Comparison of ENCODE assay signal across 7 cellular contexts in the genomic region with DNA sequence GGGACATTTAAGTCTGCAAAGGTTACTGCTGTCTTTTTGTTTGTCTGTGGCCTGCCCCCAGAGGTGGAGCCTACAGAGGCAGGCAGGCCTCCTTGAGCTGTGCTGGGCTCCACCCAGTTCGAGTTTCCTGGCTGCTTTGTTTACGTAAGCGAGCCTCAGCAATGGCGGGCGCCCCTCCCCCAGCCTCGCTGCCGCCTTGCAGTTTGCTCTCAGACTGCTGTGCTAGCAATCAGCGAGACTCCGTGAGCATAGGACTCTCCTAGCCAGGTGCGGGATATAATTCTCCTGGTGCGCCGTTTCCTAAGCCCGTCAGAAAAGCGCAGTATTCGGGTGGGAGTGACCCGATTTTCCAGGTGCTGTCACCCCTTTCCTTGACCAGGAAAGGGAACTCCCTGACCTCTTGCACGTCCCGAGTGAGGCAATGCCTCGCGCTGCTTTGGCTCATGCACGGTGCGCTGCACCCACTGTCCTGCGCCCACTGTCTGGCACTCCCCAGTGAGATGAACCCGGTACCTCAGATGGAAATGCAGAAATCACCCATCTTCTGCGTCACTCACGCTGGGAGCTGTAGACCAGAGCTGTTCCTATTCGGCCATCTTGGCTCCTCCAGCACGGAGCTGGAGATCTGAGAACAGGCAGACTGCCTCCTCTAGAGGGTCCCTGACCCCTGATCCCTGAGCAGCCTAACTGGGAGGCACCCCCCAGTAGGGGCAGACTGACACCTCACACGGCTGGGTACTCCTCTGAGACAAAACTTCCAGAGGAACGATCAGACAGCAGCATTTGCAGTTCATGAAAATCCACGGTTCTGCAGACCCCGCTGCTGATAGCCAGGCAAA.
DNase-seq lines count a peak whose midpoint lies in the region; ATAC-seq, FAIRE-seq and TF ChIP-seq lines count a peak whose summit lies in the region.
"Not testable (repeated sequence)": the region's sequence is repeated elsewhere in the genome, so short reads cannot be mapped to it uniquely, and the experiment has no call there.

No MANE protein-coding gene starts in this region.

- not testable (repeated sequence) for TF ChIP-seq RAD21 in K562 (CRISPR knock-in tag; conservative IDR thresholded peaks at IDR 0.05 in 1 of 2, IDR thresholded peaks at IDR 0.05 in 1 of 2)

- in situ Hi-C loops in K562 (cut with MboI) = not testable (repeated sequence)

- 1% methylated on average over 30 of the region's 32 CpGs for WGBS in K562 (ENCODE audit: insufficient coverage, low coverage, missing lambda C conversion rate)
- 79% methylated on average over 32 of the region's 32 CpGs for WGBS in right cardiac atrium

- H3K4me2 ChIP-seq in K562 (ENCODE audit: insufficient read depth, low read length) = peak overlapping the region; percentile 60; the same call in 1 of the 2 replicates

- FAIRE-seq in K562 (lab: Jason Lieb, UNC) = not testable (repeated sequence)

- not testable (repeated sequence) for ATAC-seq in K562, right cardiac atrium

- peak overlapping the region; percentile 76; the same call in 1 of the 2 replicates for H2AFZ ChIP-seq in K562 (ENCODE audit: low read depth, low read length)

- not testable (repeated sequence) for H3K9me3 ChIP-seq in K562 (replicated peaks; ENCODE audit: control insufficient read depth, insufficient read depth, low read depth, low read length); right cardiac atrium (ENCODE audit: control insufficient read depth, low read length)

- H3K79me2 ChIP-seq in K562 (ENCODE audit: control insufficient read depth, insufficient read depth, low read length) = not testable (repeated sequence)

- H3K9ac ChIP-seq in K562 (ENCODE audit: insufficient read depth in 1 of 2, low read depth in 2 of 2, low read length in 2 of 2) = peak overlapping the region in 1 of 2 experiments; percentile 59; a peak in 2 of 4 replicates

- TF ChIP-seq CTCF in K562 (IDR thresholded peaks at IDR 0.05 in 2 of 3, conservative IDR thresholded peaks at IDR 0.05 in 1 of 3; ENCODE audit: insufficient read depth in 2 of 3, low read depth in 1 of 3, low read length in 3 of 3) = not testable (repeated sequence)

- not testable (repeated sequence) for TF ChIP-seq POLR2A in K562 (conservative IDR thresholded peaks at IDR 0.05)

- peak overlapping the region; percentile 25; the same call in 1 of the 2 replicates for H3K4me3 ChIP-seq in K562
- H3K4me3 ChIP-seq in right cardiac atrium (ENCODE audit: low read length) = not testable (repeated sequence)

- DNase-seq in H4 (ENCODE audit: low spot score) (peak; percentile 71), NCI-H2029 treated with DMSO at 0.1 percent for 48 hours (lab: John Stamatoyannopoulos, UW) (peak; percentile 18), RPMI8226 (peak; percentile 86), K562 (ENCODE audit: extremely low read depth in 1 of 4, low spot score in 3 of 4) (peak in 1 of 4 experiments; percentile 54), right cardiac atrium (peak in 2 of 3 donors; percentile 24 to 29), kidney tubule cell (ENCODE audit: low spot score) (peak; percentile 12), posterior vena cava (ENCODE audit: low spot score) (peak; percentile 50)

- intact Hi-C loops in K562 (cut with micrococcal nuclease); right cardiac atrium (cut with DNase I); posterior vena cava (cut with DNase I): not testable (repeated sequence)

- H3K36me3 ChIP-seq in K562 (ENCODE audit: control insufficient read depth, insufficient read depth, low read length) = not testable (repeated sequence)

- not testable (repeated sequence) for H4K20me1 ChIP-seq in K562 (replicated peaks; ENCODE audit: control insufficient read depth, insufficient read depth, low read length)

- H3K27me3 ChIP-seq in K562 (ENCODE audit: control insufficient read depth in 2 of 2, insufficient read depth in 2 of 2, low read length in 2 of 2); right cardiac atrium (ENCODE audit: control insufficient read depth, insufficient read depth): not testable (repeated sequence)

- TF ChIP-seq EP300 in K562 (IDR thresholded peaks at IDR 0.05; ENCODE audit: low read length) = not testable (repeated sequence)

- H3K4me1 ChIP-seq in K562 (replicated peaks in 1 of 2; ENCODE audit: control insufficient read depth in 2 of 2, insufficient read depth in 2 of 2, low read length in 2 of 2); right cardiac atrium (ENCODE audit: control insufficient read depth, insufficient read depth, low read length): not testable (repeated sequence)

- CTCF ChIA-PET in K562 (lab: Yijun Ruan, JAX; ENCODE audit: low intra/inter-chr PET ratio) = not testable (repeated sequence)

- not testable (repeated sequence) for BruUV-seq in K562 (replicated peaks; lab: Mats Ljungman, UMichigan)

- H3K9me1 ChIP-seq in K562 (ENCODE audit: control insufficient read depth, insufficient read depth, low read length) = not testable (repeated sequence)

- POLR2A ChIA-PET in K562 (lab: Yijun Ruan, JAX) = not testable (repeated sequence)

- H3K27ac ChIP-seq in K562 (ENCODE audit: extremely low read depth, low read depth, low read length) = peak overlapping the region; percentile 46; the same call in 1 of the 3 replicates
- not testable (repeated sequence) for H3K27ac ChIP-seq in right cardiac atrium (ENCODE audit: low read length)

TF ChIP-seq in K562, 482 proteins besides CTCF, POLR2A, EP300 and RAD21:
- not testable (repeated sequence) for TF ChIP-seq ATF1 (CRISPR knock-in tag; IDR thresholded peaks at IDR 0.05)
- TF ChIP-seq ATF1 (tag; IDR thresholded peaks at IDR 0.05) = peak; percentile 51; the same call in 1 of the 2 replicates
- peak; percentile 27 for TF ChIP-seq KDM5B (IDR thresholded peaks at IDR 0.05; ENCODE audit: insufficient replicate concordance, low read depth, low read length)
- TF ChIP-seq ZBTB17 (CRISPR knock-in tag; IDR thresholded peaks at IDR 0.05) = 0 out of 2 replicates have a peak, but pooled peaks have one; percentile 33
- peak; percentile 25; the same call in 1 of the 2 replicates for TF ChIP-seq POLR2G (IDR thresholded peaks at IDR 0.05; ENCODE audit: low read depth, low read length)
- peak in 1 of 2 experiments; percentile 56; a peak in 1 of 4 replicates for TF ChIP-seq FOXA3 (CRISPR knock-in tag; conservative IDR thresholded peaks at IDR 0.05 in 1 of 2, IDR thresholded peaks at IDR 0.05 in 1 of 2)
- peak in 1 of 3 experiments; percentile 59 for TF ChIP-seq YY1 (IDR thresholded peaks at IDR 0.05; ENCODE audit: borderline replicate concordance in 1 of 3, control insufficient read depth in 1 of 3, extremely low read depth in 1 of 3, insufficient read depth in 3 of 3, insufficient read length in 1 of 3, insufficient replicate concordance in 2 of 3, low read depth in 1 of 3, low read length in 2 of 3)
- 0 out of 2 replicates have a peak, but pooled peaks have one; percentile 11 for TF ChIP-seq CXXC5 (CRISPR knock-in tag; IDR thresholded peaks at IDR 0.05)
- peak; percentile 36; the same call in 1 of the 2 replicates for TF ChIP-seq PHF8 (IDR thresholded peaks at IDR 0.05; ENCODE audit: borderline replicate concordance, low read length)
- TF ChIP-seq, protein P1, sequence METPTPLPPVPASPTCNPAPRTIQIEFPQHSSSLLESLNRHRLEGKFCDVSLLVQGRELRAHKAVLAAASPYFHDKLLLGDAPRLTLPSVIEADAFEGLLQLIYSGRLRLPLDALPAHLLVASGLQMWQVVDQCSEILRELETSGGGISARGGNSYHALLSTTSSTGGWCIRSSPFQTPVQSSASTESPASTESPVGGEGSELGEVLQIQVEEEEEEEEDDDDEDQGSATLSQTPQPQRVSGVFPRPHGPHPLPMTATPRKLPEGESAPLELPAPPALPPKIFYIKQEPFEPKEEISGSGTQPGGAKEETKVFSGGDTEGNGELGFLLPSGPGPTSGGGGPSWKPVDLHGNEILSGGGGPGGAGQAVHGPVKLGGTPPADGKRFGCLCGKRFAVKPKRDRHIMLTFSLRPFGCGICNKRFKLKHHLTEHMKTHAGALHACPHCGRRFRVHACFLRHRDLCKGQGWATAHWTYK (CRISPR knock-in tag; IDR thresholded peaks at IDR 0.05) = 0 out of 2 replicates have a peak, but pooled peaks have one; percentile 49
- peak; percentile 28; the same call in 1 of the 2 replicates for TF ChIP-seq RBFOX2 (IDR thresholded peaks at IDR 0.05; ENCODE audit: low read depth, low read length)
- TF ChIP-seq, protein P2, sequence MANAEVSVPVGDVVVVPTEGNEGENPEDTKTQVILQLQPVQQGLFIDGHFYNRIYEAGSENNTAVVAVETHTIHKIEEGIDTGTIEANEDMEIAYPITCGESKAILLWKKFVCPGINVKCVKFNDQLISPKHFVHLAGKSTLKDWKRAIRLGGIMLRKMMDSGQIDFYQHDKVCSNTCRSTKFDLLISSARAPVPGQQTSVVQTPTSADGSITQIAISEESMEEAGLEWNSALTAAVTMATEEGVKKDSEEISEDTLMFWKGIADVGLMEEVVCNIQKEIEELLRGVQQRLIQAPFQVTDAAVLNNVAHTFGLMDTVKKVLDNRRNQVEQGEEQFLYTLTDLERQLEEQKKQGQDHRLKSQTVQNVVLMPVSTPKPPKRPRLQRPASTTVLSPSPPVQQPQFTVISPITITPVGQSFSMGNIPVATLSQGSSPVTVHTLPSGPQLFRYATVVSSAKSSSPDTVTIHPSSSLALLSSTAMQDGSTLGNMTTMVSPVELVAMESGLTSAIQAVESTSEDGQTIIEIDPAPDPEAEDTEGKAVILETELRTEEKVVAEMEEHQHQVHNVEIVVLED (CRISPR knock-in tag; IDR thresholded peaks at IDR 0.05) = 0 out of 2 replicates have a peak, but pooled peaks have one; percentile 8
- TF ChIP-seq NFRKB (IDR thresholded peaks at IDR 0.05; ENCODE audit: low read depth) = peak; percentile 28; the same call in 1 of the 2 replicates
